Comparison of ENCODE assay signal across 11 cellular contexts in the genomic region with DNA sequence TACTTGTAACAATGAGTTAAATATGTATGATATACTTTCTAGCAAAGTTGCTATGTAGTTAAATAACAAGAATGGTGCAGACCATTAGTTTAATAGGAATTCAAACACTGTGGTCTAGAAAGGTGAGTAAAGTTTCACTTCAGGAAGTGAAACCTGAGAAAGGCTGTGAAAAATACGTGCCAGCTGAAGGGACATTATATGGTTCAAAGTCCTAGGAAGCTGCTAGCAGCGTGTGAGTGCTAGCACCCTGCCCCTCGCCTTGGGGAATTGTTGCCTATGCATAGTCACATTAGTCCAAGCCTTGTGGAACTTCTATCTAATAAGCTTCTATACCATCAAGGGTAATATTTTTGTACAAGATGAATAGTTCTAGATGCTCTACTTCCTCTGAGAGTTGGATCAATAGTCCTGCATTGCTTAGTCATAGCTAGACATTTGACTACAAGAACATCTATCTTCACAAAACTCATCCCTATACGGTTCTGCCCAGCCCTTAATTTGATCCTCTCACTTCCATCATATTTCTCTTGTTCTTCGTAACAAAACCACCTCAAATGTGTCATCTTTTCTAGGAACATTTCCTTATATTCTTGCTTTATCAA. TPM values are rescaled to one million over a fixed set of nuclear protein-coding genes. Genes with fewer than 3 reads are reported as not detected.
A peak's percentile ranks its signal among the peaks of the same experiment; 100 is the strongest.
DNase-seq lines count a peak whose midpoint lies in the region; ATAC-seq, FAIRE-seq and TF ChIP-seq lines count a peak whose summit lies in the region.
"Had no signal": no experiment of that assay in that cellular context is flagged by ENCODE, and none has a peak within 500 bp of the region (broad histone marks: within the 10 kb centered on the region; RNA-seq: fewer than 3 reads in every experiment).

No MANE protein-coding gene starts in this region.

- H3K27ac ChIP-seq in esophagus muscularis mucosa (replicated peaks in 1 of 4) = no peak overlapping the region
- no peak overlapping the region for H3K27ac ChIP-seq in kidney (ENCODE audit: low read depth in 2 of 2, low read length in 2 of 2)
- H3K27ac ChIP-seq: GM23248, right atrium auricular region had no signal

- no peak for FAIRE-seq in kidney (lab: Jason Lieb, UNC)

- intact Hi-C loops in left colon (cut with DNase I, micrococcal nuclease) (no loop called here), esophagus muscularis mucosa (cut with DNase I) (no loop called here), kidney (cut with DNase I) (no loop called here)

- H3K4me1 ChIP-seq in esophagus muscularis mucosa = no peaks in the 10 kb centered on the region
- no peaks in the 10 kb centered on the region for H3K4me1 ChIP-seq in kidney (ENCODE audit: control insufficient read depth in 1 of 2, insufficient read depth in 1 of 2, low read depth in 1 of 2, low read length in 2 of 2)
- H3K4me1 ChIP-seq: right atrium auricular region had no signal

- no peaks in the 10 kb centered on the region for H3K27me3 ChIP-seq in esophagus muscularis mucosa
- H3K27me3 ChIP-seq: right atrium auricular region had no signal

- H3K9me3 ChIP-seq in esophagus muscularis mucosa = no peaks in the 10 kb centered on the region
- no peaks in the 10 kb centered on the region for H3K9me3 ChIP-seq in kidney (ENCODE audit: control insufficient read depth in 1 of 2, low read length in 2 of 2)
- H3K9me3 ChIP-seq: right atrium auricular region had no signal

- no peaks in the 10 kb centered on the region for H3K9me3 Mint-ChIP-seq in activated naive CD4-positive, alpha-beta T cell treated with anti-CD3 and anti-CD28 coated beads, Interleukin-2, amount 50 U/mL, for 72 hours

- H3K36me3 ChIP-seq in esophagus muscularis mucosa (no peaks in the 10 kb centered on the region), kidney (ENCODE audit: control insufficient read depth in 1 of 2, insufficient read depth in 2 of 2, low read length in 2 of 2) (no peaks in the 10 kb centered on the region)
- H3K36me3 ChIP-seq: right atrium auricular region had no signal

- H3K9ac ChIP-seq in kidney (ENCODE audit: low read length in 2 of 2) = no peak overlapping the region
- H3K9ac ChIP-seq: GM23248 had no signal

- ATAC-seq in GM18868 (IDR thresholded peaks at IDR 0.05; ENCODE audit: unreplicated experiment) = peak; percentile 84
- ATAC-seq in GM21825 (IDR thresholded peaks at IDR 0.05; ENCODE audit: unreplicated experiment) = peak; percentile 84
- peak; percentile 89 for ATAC-seq in HG03354 (IDR thresholded peaks at IDR 0.05; ENCODE audit: poor library complexity, severe bottlenecking, unreplicated experiment)
- ATAC-seq in left colon = peak; percentile 100
- ATAC-seq in activated naive CD4-positive, alpha-beta T cell treated with anti-CD3 and anti-CD28 coated beads, Interleukin-2, amount 50 U/mL, for 72 hours = no peak

- WGBS in esophagus muscularis mucosa = 88% methylated on average over 5 of the region's 5 CpGs

- DNase-seq in left colon = peak; percentile 51 to 71
- no peak for DNase-seq in NCI-H748 treated with DMSO at 0.1 percent for 48 hours (lab: John Stamatoyannopoulos, UW)
- DNase-seq in esophagus muscularis mucosa (ENCODE audit: extremely low spot score) = no peak
- DNase-seq in kidney = no peak
- DNase-seq in activated naive CD4-positive, alpha-beta T cell treated with anti-CD3 and anti-CD28 coated beads, Interleukin-2, amount 50 U/mL, for 72 hours (ENCODE audit: low spot score in 2 of 2) = no peak
- DNase-seq: GM23248, MV-4-11 had no signal

- H3K4me3 ChIP-seq in esophagus muscularis mucosa = no peak overlapping the region
- H3K4me3 ChIP-seq in kidney (ENCODE audit: low read length in 2 of 2) = no peak overlapping the region
- H3K4me3 ChIP-seq: GM23248, right atrium auricular region had no signal

- no peak for TF ChIP-seq POLR2A in esophagus muscularis mucosa (IDR thresholded peaks at IDR 0.05; ENCODE audit: low read depth)

- no peak for TF ChIP-seq CTCF in esophagus muscularis mucosa (IDR thresholded peaks at IDR 0.05)
- TF ChIP-seq CTCF in kidney (IDR thresholded peaks at IDR 0.05; ENCODE audit: borderline replicate concordance, extremely low read depth, insufficient read depth) = no peak

- no peaks in the 10 kb centered on the region for H3K36me3 Mint-ChIP-seq in activated naive CD4-positive, alpha-beta T cell treated with anti-CD3 and anti-CD28 coated beads, Interleukin-2, amount 50 U/mL, for 72 hours

- TF ChIP-seq EP300 in esophagus muscularis mucosa (IDR thresholded peaks at IDR 0.05) = no peak

- H3K27ac Mint-ChIP-seq in activated naive CD4-positive, alpha-beta T cell treated with anti-CD3 and anti-CD28 coated beads, Interleukin-2, amount 50 U/mL, for 72 hours = no peak overlapping the region

RNA-seq across cellular contexts. Expression of a gene that starts 45.8 kb away (rescaled TPM):
- total RNA-seq in left colon (10 to 100 TPM in 1 of 2 donors, 1 to 10 TPM in 1; 9.3 to 10.6 TPM), esophagus muscularis mucosa (10 to 100 TPM; 18.1 to 26.0 (median 21.2) TPM), kidney (16.7 TPM)
- polyA plus RNA-seq in kidney (ENCODE audit: insufficient read depth, low read depth, low replicate concordance) = 3.6 TPM
- total RNA-seq in activated naive CD4-positive, alpha-beta T cell treated with anti-CD3 and anti-CD28 coated beads, Interleukin-2, amount 50 U/mL, for 72 hours = under 1 TPM in 1 of 2 donors, not detected in 1; 0.14 TPM

Comparison
In these comparisons a context has a peak if more than half of its experiments do, and no peak if none do; other contexts are left out.
1. ATAC-seq: peak in GM18868 (single experiment), GM21825 (single experiment), HG03354 (single experiment) and left colon (single experiment); none in activated naive CD4-positive, alpha-beta T cell treated with anti-CD3 and anti-CD28 coated beads, Interleukin-2, amount 50 U/mL, for 72 hours (0 of 2).
2. DNase-seq: peak in left colon (2 of 2); none in NCI-H748 treated with DMSO at 0.1 percent for 48 hours (single experiment), esophagus muscularis mucosa (single experiment), kidney (single experiment) and activated naive CD4-positive, alpha-beta T cell treated with anti-CD3 and anti-CD28 coated beads, Interleukin-2, amount 50 U/mL, for 72 hours (0 of 2).
3. RNA of a gene that starts 45.8 kb away (total RNA-seq): 18.1 to 26.0 TPM in esophagus muscularis mucosa, 16.7 TPM in kidney (single experiment) and 9.3 to 10.6 TPM in left colon; 0.14 TPM in activated naive CD4-positive, alpha-beta T cell treated with anti-CD3 and anti-CD28 coated beads, Interleukin-2, amount 50 U/mL, for 72 hours; every median in the first group is over 4 times any median in the second.